In the genomic region with DNA sequence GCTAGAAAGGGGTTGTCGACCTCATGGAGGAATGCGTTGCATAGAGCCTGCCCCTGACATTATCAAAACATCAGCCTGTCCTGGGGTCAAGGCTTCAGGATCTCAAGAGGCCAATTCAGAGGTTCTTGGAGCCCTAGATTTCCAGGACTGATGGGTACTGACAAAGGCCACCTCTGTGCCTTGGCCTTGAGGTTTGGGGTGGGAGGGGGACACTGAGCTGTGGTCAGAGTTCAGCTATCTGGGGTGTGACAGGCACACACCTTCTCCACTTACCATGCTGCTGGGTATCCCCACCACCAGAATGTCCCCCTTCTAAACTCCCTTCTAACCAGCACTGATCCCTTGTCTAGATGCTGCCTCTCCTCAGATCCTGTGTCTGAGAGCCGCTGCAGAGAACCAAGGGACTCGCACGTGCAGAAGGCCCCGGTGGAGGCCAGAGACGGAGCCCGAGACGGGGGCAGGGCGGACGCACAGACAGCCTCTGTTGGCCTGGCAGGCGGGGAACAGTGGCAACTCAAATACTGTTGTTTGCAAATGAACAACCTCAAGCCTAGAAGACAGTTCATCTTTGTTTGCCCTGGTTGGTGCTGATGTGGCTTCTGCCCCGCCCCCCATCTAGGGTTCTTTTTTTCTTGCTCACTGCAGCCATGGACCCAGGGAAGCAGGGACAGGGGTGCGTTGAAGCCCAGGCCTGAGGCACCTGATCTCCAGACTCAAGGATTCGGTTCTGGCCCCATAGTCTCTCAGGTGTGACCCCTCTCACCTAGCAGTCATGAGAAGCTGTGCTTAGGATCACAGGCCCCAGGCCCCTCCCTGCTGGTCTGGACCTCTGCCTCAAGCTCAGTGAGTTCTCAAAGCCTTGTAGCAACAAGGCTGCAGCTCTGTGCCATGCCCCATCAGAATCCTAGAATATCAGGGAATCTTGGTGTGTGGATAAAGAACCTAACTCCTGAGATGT, we compare ENCODE assay signal across 1 cellular context.
TF ChIP-seq lines count a peak whose summit lies in the region.

No MANE protein-coding gene starts in this region.

TF ChIP-seq in HepG2, 621 proteins besides CTCF, POLR2A, EP300 and RAD21 (continued from another document and continues in another):
- TF ChIP-seq, protein P1, sequence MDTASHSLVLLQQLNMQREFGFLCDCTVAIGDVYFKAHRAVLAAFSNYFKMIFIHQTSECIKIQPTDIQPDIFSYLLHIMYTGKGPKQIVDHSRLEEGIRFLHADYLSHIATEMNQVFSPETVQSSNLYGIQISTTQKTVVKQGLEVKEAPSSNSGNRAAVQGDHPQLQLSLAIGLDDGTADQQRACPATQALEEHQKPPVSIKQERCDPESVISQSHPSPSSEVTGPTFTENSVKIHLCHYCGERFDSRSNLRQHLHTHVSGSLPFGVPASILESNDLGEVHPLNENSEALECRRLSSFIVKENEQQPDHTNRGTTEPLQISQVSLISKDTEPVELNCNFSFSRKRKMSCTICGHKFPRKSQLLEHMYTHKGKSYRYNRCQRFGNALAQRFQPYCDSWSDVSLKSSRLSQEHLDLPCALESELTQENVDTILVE (CRISPR knock-in tag; IDR thresholded peaks at IDR 0.05) = no peak
- no peak for TF ChIP-seq POLR2AphosphoS5 (IDR thresholded peaks at IDR 0.05; ENCODE audit: low read depth, low read length)
- TF ChIP-seq, protein P2, sequence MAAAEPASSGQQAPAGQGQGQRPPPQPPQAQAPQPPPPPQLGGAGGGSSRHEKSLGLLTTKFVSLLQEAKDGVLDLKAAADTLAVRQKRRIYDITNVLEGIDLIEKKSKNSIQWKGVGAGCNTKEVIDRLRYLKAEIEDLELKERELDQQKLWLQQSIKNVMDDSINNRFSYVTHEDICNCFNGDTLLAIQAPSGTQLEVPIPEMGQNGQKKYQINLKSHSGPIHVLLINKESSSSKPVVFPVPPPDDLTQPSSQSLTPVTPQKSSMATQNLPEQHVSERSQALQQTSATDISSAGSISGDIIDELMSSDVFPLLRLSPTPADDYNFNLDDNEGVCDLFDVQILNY (CRISPR knock-in tag; conservative IDR thresholded peaks at IDR 0.05) = no peak
- peak; percentile 55 for TF ChIP-seq RBM39 (IDR thresholded peaks at IDR 0.05; ENCODE audit: low read depth, low read length, poor library complexity, severe bottlenecking)
- peak; percentile 47 for TF ChIP-seq MED8 (CRISPR knock-in tag; IDR thresholded peaks at IDR 0.05; ENCODE audit: insufficient replicate concordance)
- TF ChIP-seq, protein P3, sequence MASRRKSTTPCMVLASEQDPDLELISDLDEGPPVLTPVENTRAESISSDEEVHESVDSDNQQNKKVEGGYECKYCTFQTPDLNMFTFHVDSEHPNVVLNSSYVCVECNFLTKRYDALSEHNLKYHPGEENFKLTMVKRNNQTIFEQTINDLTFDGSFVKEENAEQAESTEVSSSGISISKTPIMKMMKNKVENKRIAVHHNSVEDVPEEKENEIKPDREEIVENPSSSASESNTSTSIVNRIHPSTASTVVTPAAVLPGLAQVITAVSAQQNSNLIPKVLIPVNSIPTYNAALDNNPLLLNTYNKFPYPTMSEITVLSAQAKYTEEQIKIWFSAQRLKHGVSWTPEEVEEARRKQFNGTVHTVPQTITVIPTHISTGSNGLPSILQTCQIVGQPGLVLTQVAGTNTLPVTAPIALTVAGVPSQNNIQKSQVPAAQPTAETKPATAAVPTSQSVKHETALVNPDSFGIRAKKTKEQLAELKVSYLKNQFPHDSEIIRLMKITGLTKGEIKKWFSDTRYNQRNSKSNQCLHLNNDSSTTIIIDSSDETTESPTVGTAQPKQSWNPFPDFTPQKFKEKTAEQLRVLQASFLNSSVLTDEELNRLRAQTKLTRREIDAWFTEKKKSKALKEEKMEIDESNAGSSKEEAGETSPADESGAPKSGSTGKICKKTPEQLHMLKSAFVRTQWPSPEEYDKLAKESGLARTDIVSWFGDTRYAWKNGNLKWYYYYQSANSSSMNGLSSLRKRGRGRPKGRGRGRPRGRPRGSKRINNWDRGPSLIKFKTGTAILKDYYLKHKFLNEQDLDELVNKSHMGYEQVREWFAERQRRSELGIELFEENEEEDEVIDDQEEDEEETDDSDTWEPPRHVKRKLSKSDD (CRISPR knock-in tag; IDR thresholded peaks at IDR 0.05; ENCODE audit: low read depth) = no peak
- peak; percentile 70; the same call in 1 of the 2 replicates for TF ChIP-seq KLF12 (CRISPR knock-in tag; IDR thresholded peaks at IDR 0.05; ENCODE audit: borderline replicate concordance)
- TF ChIP-seq, protein P4, sequence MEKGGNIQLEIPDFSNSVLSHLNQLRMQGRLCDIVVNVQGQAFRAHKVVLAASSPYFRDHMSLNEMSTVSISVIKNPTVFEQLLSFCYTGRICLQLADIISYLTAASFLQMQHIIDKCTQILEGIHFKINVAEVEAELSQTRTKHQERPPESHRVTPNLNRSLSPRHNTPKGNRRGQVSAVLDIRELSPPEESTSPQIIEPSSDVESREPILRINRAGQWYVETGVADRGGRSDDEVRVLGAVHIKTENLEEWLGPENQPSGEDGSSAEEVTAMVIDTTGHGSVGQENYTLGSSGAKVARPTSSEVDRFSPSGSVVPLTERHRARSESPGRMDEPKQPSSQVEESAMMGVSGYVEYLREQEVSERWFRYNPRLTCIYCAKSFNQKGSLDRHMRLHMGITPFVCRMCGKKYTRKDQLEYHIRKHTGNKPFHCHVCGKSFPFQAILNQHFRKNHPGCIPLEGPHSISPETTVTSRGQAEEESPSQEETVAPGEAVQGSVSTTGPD (CRISPR knock-in tag; IDR thresholded peaks at IDR 0.05) = no peak
- no peak for TF ChIP-seq TMF1 (CRISPR knock-in tag; IDR thresholded peaks at IDR 0.05; ENCODE audit: low read depth)
- 0 out of 2 replicates have a peak, but pooled peaks have one; percentile 33 for TF ChIP-seq SMAD9 (CRISPR knock-in tag; IDR thresholded peaks at IDR 0.05)
- TF ChIP-seq GABPA (IDR thresholded peaks at IDR 0.05; ENCODE audit: low read depth, low read length) = no peak
- no peak for TF ChIP-seq GABPA (CRISPR knock-in tag; IDR thresholded peaks at IDR 0.05; ENCODE audit: low read depth)
- no peak for TF ChIP-seq HDAC6 (IDR thresholded peaks at IDR 0.05; ENCODE audit: low read depth, low read length)
- TF ChIP-seq MAZ (IDR thresholded peaks at IDR 0.05; ENCODE audit: borderline replicate concordance, low read depth, low read length) = no peak; the same call in 1 of the 2 replicates
- peak; percentile 39; the same call in 1 of the 2 replicates for TF ChIP-seq MAZ (CRISPR knock-in tag; IDR thresholded peaks at IDR 0.05; ENCODE audit: low read depth)
- TF ChIP-seq THYN1 (CRISPR knock-in tag; IDR thresholded peaks at IDR 0.05; ENCODE audit: borderline replicate concordance, low read depth) = no peak
- 0 out of 2 replicates have a peak, but pooled peaks have one; percentile 34 for TF ChIP-seq ZNF773 (CRISPR knock-in tag; IDR thresholded peaks at IDR 0.05; ENCODE audit: borderline replicate concordance)
- TF ChIP-seq ISX (CRISPR knock-in tag; conservative IDR thresholded peaks at IDR 0.05) = no peak; the same call in 1 of the 2 replicates
- TF ChIP-seq, protein P5, sequence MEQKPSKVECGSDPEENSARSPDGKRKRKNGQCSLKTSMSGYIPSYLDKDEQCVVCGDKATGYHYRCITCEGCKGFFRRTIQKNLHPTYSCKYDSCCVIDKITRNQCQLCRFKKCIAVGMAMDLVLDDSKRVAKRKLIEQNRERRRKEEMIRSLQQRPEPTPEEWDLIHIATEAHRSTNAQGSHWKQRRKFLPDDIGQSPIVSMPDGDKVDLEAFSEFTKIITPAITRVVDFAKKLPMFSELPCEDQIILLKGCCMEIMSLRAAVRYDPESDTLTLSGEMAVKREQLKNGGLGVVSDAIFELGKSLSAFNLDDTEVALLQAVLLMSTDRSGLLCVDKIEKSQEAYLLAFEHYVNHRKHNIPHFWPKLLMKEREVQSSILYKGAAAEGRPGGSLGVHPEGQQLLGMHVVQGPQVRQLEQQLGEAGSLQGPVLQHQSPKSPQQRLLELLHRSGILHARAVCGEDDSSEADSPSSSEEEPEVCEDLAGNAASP (CRISPR knock-in tag; IDR thresholded peaks at IDR 0.05; ENCODE audit: borderline replicate concordance) = peak; percentile 44; the same call in 1 of the 2 replicates
- TF ChIP-seq, protein P6, sequence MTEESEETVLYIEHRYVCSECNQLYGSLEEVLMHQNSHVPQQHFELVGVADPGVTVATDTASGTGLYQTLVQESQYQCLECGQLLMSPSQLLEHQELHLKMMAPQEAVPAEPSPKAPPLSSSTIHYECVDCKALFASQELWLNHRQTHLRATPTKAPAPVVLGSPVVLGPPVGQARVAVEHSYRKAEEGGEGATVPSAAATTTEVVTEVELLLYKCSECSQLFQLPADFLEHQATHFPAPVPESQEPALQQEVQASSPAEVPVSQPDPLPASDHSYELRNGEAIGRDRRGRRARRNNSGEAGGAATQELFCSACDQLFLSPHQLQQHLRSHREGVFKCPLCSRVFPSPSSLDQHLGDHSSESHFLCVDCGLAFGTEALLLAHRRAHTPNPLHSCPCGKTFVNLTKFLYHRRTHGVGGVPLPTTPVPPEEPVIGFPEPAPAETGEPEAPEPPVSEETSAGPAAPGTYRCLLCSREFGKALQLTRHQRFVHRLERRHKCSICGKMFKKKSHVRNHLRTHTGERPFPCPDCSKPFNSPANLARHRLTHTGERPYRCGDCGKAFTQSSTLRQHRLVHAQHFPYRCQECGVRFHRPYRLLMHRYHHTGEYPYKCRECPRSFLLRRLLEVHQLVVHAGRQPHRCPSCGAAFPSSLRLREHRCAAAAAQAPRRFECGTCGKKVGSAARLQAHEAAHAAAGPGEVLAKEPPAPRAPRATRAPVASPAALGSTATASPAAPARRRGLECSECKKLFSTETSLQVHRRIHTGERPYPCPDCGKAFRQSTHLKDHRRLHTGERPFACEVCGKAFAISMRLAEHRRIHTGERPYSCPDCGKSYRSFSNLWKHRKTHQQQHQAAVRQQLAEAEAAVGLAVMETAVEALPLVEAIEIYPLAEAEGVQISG (CRISPR knock-in tag; IDR thresholded peaks at IDR 0.05) = peak; percentile 73
- TF ChIP-seq, protein P7, sequence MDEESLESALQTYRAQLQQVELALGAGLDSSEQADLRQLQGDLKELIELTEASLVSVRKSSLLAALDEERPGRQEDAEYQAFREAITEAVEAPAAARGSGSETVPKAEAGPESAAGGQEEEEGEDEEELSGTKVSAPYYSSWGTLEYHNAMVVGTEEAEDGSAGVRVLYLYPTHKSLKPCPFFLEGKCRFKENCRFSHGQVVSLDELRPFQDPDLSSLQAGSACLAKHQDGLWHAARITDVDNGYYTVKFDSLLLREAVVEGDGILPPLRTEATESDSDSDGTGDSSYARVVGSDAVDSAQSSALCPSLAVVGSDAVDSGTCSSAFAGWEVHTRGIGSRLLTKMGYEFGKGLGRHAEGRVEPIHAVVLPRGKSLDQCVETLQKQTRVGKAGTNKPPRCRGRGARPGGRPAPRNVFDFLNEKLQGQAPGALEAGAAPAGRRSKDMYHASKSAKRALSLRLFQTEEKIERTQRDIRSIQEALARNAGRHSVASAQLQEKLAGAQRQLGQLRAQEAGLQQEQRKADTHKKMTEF (CRISPR knock-in tag; IDR thresholded peaks at IDR 0.05) = peak; percentile 66
- TF ChIP-seq SKI (IDR thresholded peaks at IDR 0.05; ENCODE audit: partially characterized antibody) = peak; percentile 44
- TF ChIP-seq CCDC6 (CRISPR knock-in tag; IDR thresholded peaks at IDR 0.05) = no peak
- no peak for TF ChIP-seq PAWR (CRISPR knock-in tag; IDR thresholded peaks at IDR 0.05; ENCODE audit: borderline replicate concordance)
- TF ChIP-seq, protein P8, sequence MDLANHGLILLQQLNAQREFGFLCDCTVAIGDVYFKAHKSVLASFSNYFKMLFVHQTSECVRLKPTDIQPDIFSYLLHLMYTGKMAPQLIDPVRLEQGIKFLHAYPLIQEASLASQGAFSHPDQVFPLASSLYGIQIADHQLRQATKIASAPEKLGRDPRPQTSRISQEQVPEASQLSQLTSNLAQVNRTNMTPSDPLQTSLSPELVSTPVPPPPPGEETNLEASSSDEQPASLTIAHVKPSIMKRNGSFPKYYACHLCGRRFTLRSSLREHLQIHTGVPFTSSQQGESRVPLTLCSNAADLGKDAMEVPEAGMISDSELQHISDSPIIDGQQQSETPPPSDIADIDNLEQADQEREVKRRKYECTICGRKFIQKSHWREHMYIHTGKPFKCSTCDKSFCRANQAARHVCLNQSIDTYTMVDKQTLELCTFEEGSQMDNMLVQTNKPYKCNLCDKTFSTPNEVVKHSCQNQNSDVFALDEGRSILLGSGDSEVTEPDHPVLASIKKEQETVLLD (CRISPR knock-in tag; IDR thresholded peaks at IDR 0.05; ENCODE audit: low read depth) = no peak
- peak; percentile 50; the same call in 1 of the 2 replicates for TF ChIP-seq KDM2A (CRISPR knock-in tag; IDR thresholded peaks at IDR 0.05; ENCODE audit: borderline replicate concordance, low read depth)
- TF ChIP-seq ZZZ3 (CRISPR knock-in tag; IDR thresholded peaks at IDR 0.05; ENCODE audit: borderline replicate concordance) = no peak
- TF ChIP-seq, protein P9, sequence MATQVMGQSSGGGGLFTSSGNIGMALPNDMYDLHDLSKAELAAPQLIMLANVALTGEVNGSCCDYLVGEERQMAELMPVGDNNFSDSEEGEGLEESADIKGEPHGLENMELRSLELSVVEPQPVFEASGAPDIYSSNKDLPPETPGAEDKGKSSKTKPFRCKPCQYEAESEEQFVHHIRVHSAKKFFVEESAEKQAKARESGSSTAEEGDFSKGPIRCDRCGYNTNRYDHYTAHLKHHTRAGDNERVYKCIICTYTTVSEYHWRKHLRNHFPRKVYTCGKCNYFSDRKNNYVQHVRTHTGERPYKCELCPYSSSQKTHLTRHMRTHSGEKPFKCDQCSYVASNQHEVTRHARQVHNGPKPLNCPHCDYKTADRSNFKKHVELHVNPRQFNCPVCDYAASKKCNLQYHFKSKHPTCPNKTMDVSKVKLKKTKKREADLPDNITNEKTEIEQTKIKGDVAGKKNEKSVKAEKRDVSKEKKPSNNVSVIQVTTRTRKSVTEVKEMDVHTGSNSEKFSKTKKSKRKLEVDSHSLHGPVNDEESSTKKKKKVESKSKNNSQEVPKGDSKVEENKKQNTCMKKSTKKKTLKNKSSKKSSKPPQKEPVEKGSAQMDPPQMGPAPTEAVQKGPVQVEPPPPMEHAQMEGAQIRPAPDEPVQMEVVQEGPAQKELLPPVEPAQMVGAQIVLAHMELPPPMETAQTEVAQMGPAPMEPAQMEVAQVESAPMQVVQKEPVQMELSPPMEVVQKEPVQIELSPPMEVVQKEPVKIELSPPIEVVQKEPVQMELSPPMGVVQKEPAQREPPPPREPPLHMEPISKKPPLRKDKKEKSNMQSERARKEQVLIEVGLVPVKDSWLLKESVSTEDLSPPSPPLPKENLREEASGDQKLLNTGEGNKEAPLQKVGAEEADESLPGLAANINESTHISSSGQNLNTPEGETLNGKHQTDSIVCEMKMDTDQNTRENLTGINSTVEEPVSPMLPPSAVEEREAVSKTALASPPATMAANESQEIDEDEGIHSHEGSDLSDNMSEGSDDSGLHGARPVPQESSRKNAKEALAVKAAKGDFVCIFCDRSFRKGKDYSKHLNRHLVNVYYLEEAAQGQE (IDR thresholded peaks at IDR 0.05; ENCODE audit: borderline replicate concordance in 1 of 2, low read depth in 1 of 2, low read length in 2 of 2) = no peak
- peak; percentile 31; the same call in 1 of the 2 replicates for TF ChIP-seq POGZ (CRISPR knock-in tag; IDR thresholded peaks at IDR 0.05)
- TF ChIP-seq ZNF331 (CRISPR knock-in tag; IDR thresholded peaks at IDR 0.05) = peak; percentile 61; the same call in 1 of the 2 replicates
- TF ChIP-seq ONECUT2 (CRISPR knock-in tag; IDR thresholded peaks at IDR 0.05) = 0 out of 2 replicates have a peak, but pooled peaks have one; percentile 23
- TF ChIP-seq DMAP1 (CRISPR knock-in tag; IDR thresholded peaks at IDR 0.05) = no peak
- 0 out of 2 replicates have a peak, but pooled peaks have one; percentile 27 for TF ChIP-seq ZMYM4 (CRISPR knock-in tag; IDR thresholded peaks at IDR 0.05)
- peak; percentile 56 for TF ChIP-seq RARA (CRISPR knock-in tag; IDR thresholded peaks at IDR 0.05)
- 0 out of 2 replicates have a peak, but pooled peaks have one; percentile 55 for TF ChIP-seq ZNF343 (CRISPR knock-in tag; IDR thresholded peaks at IDR 0.05)
- no peak for TF ChIP-seq ZNF253 (CRISPR knock-in tag; IDR thresholded peaks at IDR 0.05; ENCODE audit: borderline replicate concordance)
- TF ChIP-seq GATAD2A (CRISPR knock-in tag; IDR thresholded peaks at IDR 0.05) = peak; percentile 56
- no peak for TF ChIP-seq ZNF354B (CRISPR knock-in tag; IDR thresholded peaks at IDR 0.05)
- peak; percentile 80 for TF ChIP-seq ZNF292 (CRISPR knock-in tag; IDR thresholded peaks at IDR 0.05; ENCODE audit: borderline replicate concordance, low read depth)
